Comparison of ENCODE assay signal across 24 cellular contexts in genomic region chr14:92733007-92733406, GRCh38. TPM values are rescaled to one million over a fixed set of nuclear protein-coding genes. Genes with fewer than 3 reads are reported as not detected.
"Had no signal": no experiment of that assay in that cellular context is flagged by ENCODE, and none has a peak within 500 bp of the region (broad histone marks: within the 10 kb centered on the region; RNA-seq: fewer than 3 reads in every experiment).

No MANE protein-coding gene starts in this region.

- H3K36me3 ChIP-seq: breast epithelium, uterus had no signal

- H3K27me3 ChIP-seq: breast epithelium, gastroesophageal sphincter, uterus had no signal

- H3K27ac ChIP-seq: breast epithelium, gastroesophageal sphincter, skin epidermis, thoracic aorta, uterus had no signal

- H3K4me3 ChIP-seq: breast epithelium, gastroesophageal sphincter, mucosa of descending colon, skin epidermis, thoracic aorta, uterus had no signal

- H3K4me1 ChIP-seq: breast epithelium, gastroesophageal sphincter, uterus had no signal

- ATAC-seq: gastroesophageal sphincter; left lobe of liver; mucosa of descending colon; natural killer cell treated with Interleukin-12 subunit alpha and Interleukin-12 subunit beta and Interleukin-15 and Interleukin-18, amount 100 ng/mL, for 72 hours; sciatic nerve; stimulated activated naive CD8-positive, alpha-beta T cell treated with anti-CD3 and anti-CD28 coated beads, Interleukin-15, Interleukin-2, amounts not matched to agents 100 U/mL and 50 U/mL, for 24 hours; WTC11 had no signal

- DNase-seq: activated CD4-positive, alpha-beta memory T cell treated with anti-CD3 and anti-CD28 coated beads, Interleukin-2, amount 10 ng/mL, durations not matched to agents 7 days and 5 days; activated CD4-positive, alpha-beta T cell treated with anti-CD3 and anti-CD28 coated beads for 1 hour; activated CD4-positive, alpha-beta T cell treated with anti-CD3 and anti-CD28 coated beads, Interleukin-2, amount 10 ng/mL, durations not matched to agents 7 days and 5 days; activated CD8-positive, alpha-beta memory T cell treated with anti-CD3 and anti-CD28 coated beads, Interleukin-2, amount 50 U/mL, for 48 hours; activated gamma-delta T cell; activated naive CD4-positive, alpha-beta T cell treated with anti-CD3 and anti-CD28 coated beads, Interleukin-2, amount 10 ng/mL, durations not matched to agents 7 days and 5 days; activated T-cell treated with anti-CD3 and anti-CD28 coated beads, Interleukin-2, amount 50 U/mL, for 24 hours; amygdala; dermis blood vessel endothelial cell; effector CD4-positive, alpha-beta T cell; mucosa of descending colon; stimulated activated CD4-positive, alpha-beta T cell treated with anti-CD3 and anti-CD28 coated beads, Interleukin-12 subunit alpha, Interleukin-12 subunit beta, amount 100 ng/mL, for 4 hours; stimulated activated CD4-positive, alpha-beta T cell treated with anti-CD3 and anti-CD28 coated beads, Interleukin-4, amount 100 ng/mL, for 1 hour; stimulated activated naive CD8-positive, alpha-beta T cell treated with anti-CD3 and anti-CD28 coated beads, Interleukin-15, Interleukin-2, amounts not matched to agents 100 U/mL and 50 U/mL, for 24 hours; T-helper 1 cell; uterus had no signal

- H3K9me3 ChIP-seq: breast epithelium, gastroesophageal sphincter, mucosa of descending colon, thoracic aorta, uterus had no signal

RNA-seq across cellular contexts. Expression of gene LGMN, which starts 15.4 kb away (rescaled TPM):
- total RNA-seq: natural killer cell treated with Interleukin-12 subunit alpha and Interleukin-12 subunit beta and Interleukin-15 and Interleukin-18, amount 100 ng/mL, for 72 hours had no signal
